In the genomic region with DNA sequence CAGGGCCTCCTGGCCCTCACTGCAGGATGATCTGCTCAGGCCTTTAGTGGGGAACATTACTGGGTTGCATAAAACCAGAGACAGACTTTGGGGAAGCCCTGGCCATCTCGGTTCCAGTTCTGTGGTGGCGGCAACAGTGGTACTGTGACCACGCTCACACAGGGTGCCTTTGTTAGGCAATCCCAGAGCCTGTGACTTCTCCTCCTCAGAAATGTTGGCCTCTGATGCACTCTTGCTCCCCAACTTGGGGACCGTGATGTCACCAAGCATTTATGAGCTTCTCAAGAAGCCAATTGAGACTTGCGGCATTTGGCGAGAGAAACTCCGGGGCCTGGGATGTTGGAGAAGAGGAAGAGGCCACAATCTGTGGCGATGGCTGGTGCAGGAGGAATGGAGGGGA, we compare ENCODE assay signal across 10 cellular contexts.
A peak's percentile ranks its signal among the peaks of the same experiment; 100 is the strongest.
DNase-seq lines count a peak whose midpoint lies in the region; ATAC-seq lines count a peak whose summit lies in the region.
"Had no signal": no experiment of that assay in that cellular context is flagged by ENCODE, and none has a peak within 500 bp of the region (broad histone marks: within the 10 kb centered on the region; RNA-seq: fewer than 3 reads in every experiment).

No MANE protein-coding gene starts in this region.

- intact Hi-C loops in Right ventricle myocardium inferior (cut with DNase I) (no loop called here), cardiac septum (cut with DNase I) (loop anchor here (1.0 to 5.0 kb wide), 2 partner anchors 35 to 80 kb away; partner anchors contain the start of gene PKDCC)

- DNase-seq in Right ventricle myocardium inferior (ENCODE audit: missing footprints) = no peak
- DNase-seq in cardiac septum (ENCODE audit: low spot score) = no peak
- DNase-seq in globus pallidus (ENCODE audit: low spot score) = peak; percentile 80
- DNase-seq in occipital lobe (lab: John Stamatoyannopoulos, UW) = peak; percentile 66
- no peak for DNase-seq in activated CD4-positive, alpha-beta T cell treated with anti-CD3 and anti-CD28 coated beads, Interleukin-2, amount 50 U/mL, for 4 hours
- DNase-seq in DMS53 (lab: John Stamatoyannopoulos, UW) = no peak
- DNase-seq in NCI-H2081 (lab: John Stamatoyannopoulos, UW) = no peak
- DNase-seq: activated naive CD8-positive, alpha-beta T cell treated with anti-CD3 and anti-CD28 coated beads, Interleukin-2, amount 10 ng/mL, durations not matched to agents 7 days and 5 days; NCI-H524 treated with DMSO at 0.1 percent for 48 hours had no signal

- ATAC-seq in Right ventricle myocardium inferior (peak; percentile 70), GM19035 (IDR thresholded peaks at IDR 0.05; ENCODE audit: unreplicated experiment) (no peak)

Comparison
In these comparisons a context has a peak if more than half of its experiments do, and no peak if none do; other contexts are left out.
1. DNase-seq: peak in globus pallidus (single experiment) and occipital lobe (single experiment); none in Right ventricle myocardium inferior (single experiment), cardiac septum (single experiment), activated CD4-positive, alpha-beta T cell treated with anti-CD3 and anti-CD28 coated beads, Interleukin-2, amount 50 U/mL, for 4 hours (0 of 2), DMS53 (single experiment) and NCI-H2081 (0 of 2).